ENCODE assay signal across 25 cellular contexts in genomic region chr20:50408526-50409364, GRCh38.
DNase-seq lines count a peak whose midpoint lies in the region; ATAC-seq and TF ChIP-seq lines count a peak whose summit lies in the region.
"Had no signal": no experiment of that assay in that cellular context is flagged by ENCODE, and none has a peak within 500 bp of the region (broad histone marks: within the 10 kb centered on the region; RNA-seq: fewer than 3 reads in every experiment).

No MANE protein-coding gene starts in this region.

- ATAC-seq in left cardiac atrium = peak; percentile 2 to 14
- peak; percentile 5 for ATAC-seq in sciatic nerve
- ATAC-seq: effector memory CD8-positive, alpha-beta T cell had no signal

- H3K9me3 Mint-ChIP-seq in MCF 10A (ENCODE audit: unreplicated experiment) = no peaks in the 10 kb centered on the region
- H3K9me3 Mint-ChIP-seq: activated CD4-positive, alpha-beta memory T cell treated with anti-CD3 and anti-CD28 coated beads for 36 hours; effector memory CD8-positive, alpha-beta T cell; T-helper 1 cell treated with Interleukin-12 subunit alpha and Interleukin-12 subunit beta and Interleukin-4 antibody, amounts not matched to agents 30 μg/mL and 1 μg/mL, for 36 hours had no signal

- POLR2A ChIA-PET in MCF 10A (lab: Yijun Ruan, JAX) = interaction anchor here (0.6 to 2.2 kb wide), 3 partner anchors 13 to 55 kb away, joined by 3 to 11 read pairs (median 4); no protein-coding TSS in a partner anchor

- TF ChIP-seq POLR2A in breast epithelium (IDR thresholded peaks at IDR 0.05) (no peak), vagina (IDR thresholded peaks at IDR 0.05) (no peak)

- peak overlapping the region; percentile 76 for H3K27ac ChIP-seq in breast epithelium
- H3K27ac ChIP-seq in vagina = peak overlapping the region; percentile 65
- H3K27ac ChIP-seq: 22Rv1, HL-60, SJCRH30 had no signal

- H3K4me1 Mint-ChIP-seq in MCF 10A (ENCODE audit: insufficient read depth, unreplicated experiment) = peaks cover 18% of the 10 kb centered on the region
- H3K4me1 Mint-ChIP-seq: B cell had no signal

- BruUV-seq in MCF 10A (replicated peaks; lab: Mats Ljungman, UMichigan) = no TSS peak

- H3K9me3 ChIP-seq in breast epithelium = no peaks in the 10 kb centered on the region
- no peaks in the 10 kb centered on the region for H3K9me3 ChIP-seq in vagina
- H3K9me3 ChIP-seq: ascending aorta, testis had no signal

- intact Hi-C loops in breast epithelium (cut with DNase I; ENCODE audit: low total_unique reads) = no loop called here
- intact Hi-C loops in MCF 10A (cut with micrococcal nuclease) = no loop called here
- intact Hi-C loops in left cardiac atrium (cut with DNase I) = no loop called here
- intact Hi-C loops in sciatic nerve (cut with DNase I) = no loop called here
- intact Hi-C loops in vagina (cut with DNase I) = no loop called here

- CTCF ChIA-PET in MCF 10A (lab: Yijun Ruan, JAX) = no interaction called here

- H3K36me3 Mint-ChIP-seq in MCF 10A (ENCODE audit: insufficient read depth, unreplicated experiment) = no peaks in the 10 kb centered on the region
- H3K36me3 Mint-ChIP-seq: activated CD4-positive, alpha-beta memory T cell treated with anti-CD3 and anti-CD28 coated beads for 36 hours; IgD-negative memory B cell had no signal

- H3K4me3 Mint-ChIP-seq in MCF 10A (ENCODE audit: unreplicated experiment) = no peak overlapping the region
- H3K4me3 Mint-ChIP-seq: activated CD4-positive, alpha-beta memory T cell treated with anti-CD3 and anti-CD28 coated beads for 36 hours; B cell; effector memory CD8-positive, alpha-beta T cell; IgD-negative memory B cell; nephron; T-helper 1 cell treated with Interleukin-12 subunit alpha and Interleukin-12 subunit beta and Interleukin-4 antibody, amounts not matched to agents 30 μg/mL and 1 μg/mL, for 36 hours had no signal

- no peak overlapping the region for H3K4me3 ChIP-seq in breast epithelium
- H3K4me3 ChIP-seq in vagina = no peak overlapping the region
- H3K4me3 ChIP-seq: ascending aorta, SJCRH30, testis had no signal

- H3K4me1 ChIP-seq in breast epithelium (no peaks in the 10 kb centered on the region), vagina (peaks cover 13% of the 10 kb centered on the region)
- H3K4me1 ChIP-seq: SJCRH30 had no signal

- no peak overlapping the region for H3K27ac Mint-ChIP-seq in MCF 10A (ENCODE audit: low read depth, unreplicated experiment)
- H3K27ac Mint-ChIP-seq: activated CD4-positive, alpha-beta memory T cell treated with anti-CD3 and anti-CD28 coated beads for 36 hours; B cell; effector memory CD8-positive, alpha-beta T cell; IgD-negative memory B cell; nephron; T-helper 1 cell treated with Interleukin-12 subunit alpha and Interleukin-12 subunit beta and Interleukin-4 antibody, amounts not matched to agents 30 μg/mL and 1 μg/mL, for 36 hours had no signal

- no peak for TF ChIP-seq CTCF in breast epithelium (IDR thresholded peaks at IDR 0.05)
- TF ChIP-seq CTCF in MCF 10A (IDR thresholded peaks at IDR 0.05; ENCODE audit: unreplicated experiment) = no peak
- TF ChIP-seq CTCF in vagina (IDR thresholded peaks at IDR 0.05) = no peak

- no peaks in the 10 kb centered on the region for H3K27me3 Mint-ChIP-seq in MCF 10A (ENCODE audit: insufficient read depth, unreplicated experiment)

- H3K27me3 ChIP-seq in breast epithelium (no peaks in the 10 kb centered on the region), vagina (no peaks in the 10 kb centered on the region)
- H3K27me3 ChIP-seq: ascending aorta, testis had no signal

- no peaks in the 10 kb centered on the region for H3K36me3 ChIP-seq in breast epithelium
- no peaks in the 10 kb centered on the region for H3K36me3 ChIP-seq in vagina
- H3K36me3 ChIP-seq: ascending aorta, SJCRH30 had no signal

- no peak for DNase-seq in breast epithelium (ENCODE audit: low spot score in 2 of 2)
- no peak for DNase-seq in MCF 10A (ENCODE audit: unreplicated experiment)
- no peak for DNase-seq in left cardiac atrium
- no peak for DNase-seq in sciatic nerve (ENCODE audit: low spot score)
- no peak for DNase-seq in vagina (ENCODE audit: extremely low spot score in 2 of 2)
- DNase-seq in CD1c-positive myeloid dendritic cell (ENCODE audit: extremely low spot score) = no peak
- no peak for DNase-seq in NCI-H1417 treated with DMSO at 0.1 percent for 48 hours (lab: John Stamatoyannopoulos, UW)
- DNase-seq in NCI-H2196 (lab: John Stamatoyannopoulos, UW; ENCODE audit: unreplicated experiment) = no peak
- DNase-seq: activated CD4-positive, alpha-beta memory T cell treated with anti-CD3 and anti-CD28 coated beads for 36 hours; activated naive CD4-positive, alpha-beta T cell treated with Interleukin-2 at 50 U/mL for 16 hours; activated T-cell treated with anti-CD3 and anti-CD28 coated beads, Interleukin-2, amount 50 U/mL, for 1 hour; effector memory CD8-positive, alpha-beta T cell; hypothalamus; NCI-H187; NCI-H510A treated with DMSO at 0.1 percent for 48 hours; posterior cingulate gyrus; SJCRH30 had no signal
